In genomic region chr22:44860311-44860710, GRCh38 we compare ENCODE assay signal across 23 cellular contexts.
"Had no signal": no experiment of that assay in that cellular context is flagged by ENCODE, and none has a peak within 500 bp of the region (broad histone marks: within the 10 kb centered on the region; RNA-seq: fewer than 3 reads in every experiment).

No MANE protein-coding gene starts in this region.

- DNase-seq: activated CD8-positive, alpha-beta memory T cell treated with anti-CD3 and anti-CD28 coated beads, Interleukin-2, amount 10 ng/mL, durations not matched to agents 7 days and 5 days; activated CD8-positive, alpha-beta T cell treated with anti-CD3 and anti-CD28 coated beads, Interleukin-2, amount 10 ng/mL, durations not matched to agents 7 days and 5 days; activated T-cell treated with anti-CD3 and anti-CD28 coated beads, Interleukin-2, amount 50 U/mL, for 48 hours; central memory CD4-positive, alpha-beta T cell; endodermal cell; foreskin keratinocyte; lower lobe of right lung; mesendoderm; naive B cell; nephron progenitor cell; occipital lobe; right cardiac atrium; spleen; stimulated activated naive CD4-positive, alpha-beta T cell; tibial artery; upper lobe of right lung had no signal

- H3K4me1 Mint-ChIP-seq: activated CD8-positive, alpha-beta memory T cell treated with anti-CD3 and anti-CD28 coated beads, Interleukin-2, amount 10 ng/mL, durations not matched to agents 7 days and 5 days; endodermal cell; naive B cell had no signal

- H3K9me3 ChIP-seq: breast epithelium, left lung, lower lobe of right lung, mucosa of descending colon, spleen, suprapubic skin, tibial artery, upper lobe of right lung had no signal

- H3K4me3 ChIP-seq: breast epithelium, left lung, lower lobe of right lung, mucosa of descending colon, spleen, suprapubic skin, tibial artery, upper lobe of right lung had no signal

- ATAC-seq: activated CD8-positive, alpha-beta memory T cell treated with anti-CD3 and anti-CD28 coated beads, Interleukin-2, amount 10 ng/mL, durations not matched to agents 7 days and 5 days; activated CD8-positive, alpha-beta T cell treated with anti-CD3 and anti-CD28 coated beads, Interleukin-2, amount 10 ng/mL, durations not matched to agents 7 days and 5 days; activated naive CD4-positive, alpha-beta T cell treated with anti-CD3 and anti-CD28 coated beads, Interleukin-2, amount 50 U/mL, for 72 hours; esophagus mucosa; foreskin keratinocyte; left lung; mucosa of descending colon; right cardiac atrium; upper lobe of right lung had no signal

- H3K27me3 Mint-ChIP-seq: activated CD8-positive, alpha-beta memory T cell treated with anti-CD3 and anti-CD28 coated beads, Interleukin-2, amount 10 ng/mL, durations not matched to agents 7 days and 5 days had no signal

- H3K4me1 ChIP-seq: breast epithelium, foreskin keratinocyte, left lung, lower lobe of right lung, spleen, suprapubic skin, tibial artery, upper lobe of right lung had no signal

- H3K36me3 ChIP-seq: breast epithelium, left lung, lower lobe of right lung, tibial artery, upper lobe of right lung had no signal

- H3K27ac Mint-ChIP-seq: activated CD8-positive, alpha-beta memory T cell treated with anti-CD3 and anti-CD28 coated beads, Interleukin-2, amount 10 ng/mL, durations not matched to agents 7 days and 5 days; activated CD8-positive, alpha-beta T cell treated with anti-CD3 and anti-CD28 coated beads, Interleukin-2, amount 10 ng/mL, durations not matched to agents 7 days and 5 days; activated naive CD4-positive, alpha-beta T cell treated with anti-CD3 and anti-CD28 coated beads, Interleukin-2, amount 50 U/mL, for 72 hours; activated T-helper 2 cell treated with anti-CD3 and anti-CD28 coated beads, Interferon-gamma antibody, Interleukin-2, Interleukin-4, amounts not matched to agents 10 μg/mL and 5 μg/mL and 100 μg/mL, durations not matched to agents 14 hours and 24 hours and 36 hours; endodermal cell; naive B cell; nephron progenitor cell had no signal

- H3K9me3 Mint-ChIP-seq: activated naive CD4-positive, alpha-beta T cell treated with anti-CD3 and anti-CD28 coated beads, Interleukin-2, amount 50 U/mL, for 72 hours; activated T-helper 2 cell treated with anti-CD3 and anti-CD28 coated beads, Interferon-gamma antibody, Interleukin-2, Interleukin-4, amounts not matched to agents 10 μg/mL and 5 μg/mL and 100 μg/mL, durations not matched to agents 14 hours and 24 hours and 36 hours; endodermal cell had no signal

- H3K27ac ChIP-seq: foreskin keratinocyte, left lung, lower lobe of right lung, spleen, suprapubic skin, tibial artery, upper lobe of right lung had no signal

- H3K36me3 Mint-ChIP-seq: activated CD8-positive, alpha-beta memory T cell treated with anti-CD3 and anti-CD28 coated beads, Interleukin-2, amount 10 ng/mL, durations not matched to agents 7 days and 5 days; activated naive CD4-positive, alpha-beta T cell treated with anti-CD3 and anti-CD28 coated beads, Interleukin-2, amount 50 U/mL, for 72 hours; naive B cell had no signal

- H3K27me3 ChIP-seq: breast epithelium, foreskin keratinocyte, left lung, spleen, suprapubic skin, upper lobe of right lung had no signal

- H3K4me3 Mint-ChIP-seq: activated CD8-positive, alpha-beta memory T cell treated with anti-CD3 and anti-CD28 coated beads, Interleukin-2, amount 10 ng/mL, durations not matched to agents 7 days and 5 days; activated CD8-positive, alpha-beta T cell treated with anti-CD3 and anti-CD28 coated beads, Interleukin-2, amount 10 ng/mL, durations not matched to agents 7 days and 5 days; endodermal cell; naive B cell; nephron progenitor cell had no signal
